20 cellular contexts compared by ENCODE assay signal in genomic region chr2:212773808-212774339, GRCh38.
A peak's percentile ranks its signal among the peaks of the same experiment; 100 is the strongest.
DNase-seq lines count a peak whose midpoint lies in the region; ATAC-seq, FAIRE-seq and TF ChIP-seq lines count a peak whose summit lies in the region.
"Had no signal": no experiment of that assay in that cellular context is flagged by ENCODE, and none has a peak within 500 bp of the region (broad histone marks: within the 10 kb centered on the region; RNA-seq: fewer than 3 reads in every experiment).

No MANE protein-coding gene starts in this region.

- H2AFZ ChIP-seq in GM23248 (0 out of 2 replicates have a peak overlapping the region, but pooled peaks have one; percentile 22), neuron (ENCODE audit: low read depth, low read length) (peak overlapping the region; percentile 34)
- H2AFZ ChIP-seq: GM23338 had no signal

- H3K27ac ChIP-seq in A549 (no peak overlapping the region), GM23248 (no peak overlapping the region)
- H3K27ac ChIP-seq: BLaER1 treated with 17β-estradiol and CSF1 and Interleukin-3, amounts not matched to agents 10 nM and 100 nM; HL-60 had no signal

- H3K4me3 ChIP-seq in A549 (no peak overlapping the region), GM23248 (no peak overlapping the region), neuron (ENCODE audit: low read length) (no peak overlapping the region)
- H3K4me3 ChIP-seq: BLaER1 treated with 17β-estradiol and CSF1 and Interleukin-3, amounts not matched to agents 10 nM and 100 nM; GM23338 had no signal

- DNase-seq in A549 (ENCODE audit: low read depth in 1 of 2, low spot score in 1 of 2) (no peak), GM23248 (no peak), NOMO-1 treated with dmso at 0.1 percent for 144 hours (lab: John Stamatoyannopoulos, UW; ENCODE audit: unreplicated experiment) (no peak), NCI-H1436 (lab: John Stamatoyannopoulos, UW) (no peak), epidermal melanocyte (ENCODE audit: insufficient read length, low spot score) (no peak)
- no peak for DNase-seq in stimulated activated CD4-positive, alpha-beta T cell treated with anti-CD3 and anti-CD28 coated beads, Interleukin-15, amount 100 ng/mL, for 24 hours
- DNase-seq: 8988T; Calu3; CD8-positive, alpha-beta T cell; DMS79 treated with DMSO at 0.1 percent for 48 hours; GF-D8; HCEC 1CT; KBM-7 had no signal

- in situ Hi-C loops in GM23248 (cut with MboI): loop anchor here (10.0 kb wide), 1 partner anchor 381 kb away; the partner anchor contains the start of gene IKZF2

- H3K9me3 ChIP-seq in A549 (no peaks in the 10 kb centered on the region), GM23248 (ENCODE audit: low read depth) (no peaks in the 10 kb centered on the region), neuron (ENCODE audit: low read length) (no peaks in the 10 kb centered on the region)
- H3K9me3 ChIP-seq: BLaER1 treated with 17β-estradiol and CSF1 and Interleukin-3, amounts not matched to agents 10 nM and 100 nM had no signal

- H4K20me1 ChIP-seq in GM23248 (ENCODE audit: insufficient read depth): no peaks in the 10 kb centered on the region
- H4K20me1 ChIP-seq: BLaER1 treated with 17β-estradiol and CSF1 and Interleukin-3, amounts not matched to agents 10 nM and 100 nM had no signal

- POLR2A ChIA-PET in A549 (lab: Yijun Ruan, JAX): no interaction called here

- H3K9ac ChIP-seq in GM23248: no peak overlapping the region
- H3K9ac ChIP-seq: BLaER1 treated with 17β-estradiol and CSF1 and Interleukin-3, amounts not matched to agents 10 nM and 100 nM had no signal

- H3K27me3 ChIP-seq in GM23248 (replicated peaks; ENCODE audit: insufficient read depth) (no peaks in the 10 kb centered on the region), neuron (ENCODE audit: insufficient read depth, low read length) (no peaks in the 10 kb centered on the region)
- H3K27me3 ChIP-seq: BLaER1 treated with 17β-estradiol and CSF1 and Interleukin-3, amounts not matched to agents 10 nM and 100 nM had no signal

- H3F3A ChIP-seq in GM23248 (ENCODE audit: insufficient read depth): 0 out of 2 replicates have a peak, but pooled peaks cover 6% of the 10 kb centered on the region

- TF ChIP-seq POLR2A in A549 (IDR thresholded peaks at IDR 0.05; ENCODE audit: low read length): no peak

- 74% methylated on average over 1 of the region's 1 CpG for WGBS in A549 (ENCODE audit: missing lambda C conversion rate)
- 100% methylated on average over 1 of the region's 1 CpG for WGBS in GM23248 (ENCODE audit: low coverage in 1 of 2, low lambda C conversion rate in 2 of 2, missing lambda C conversion rate in 2 of 2), 2 experiments

- H3K4me1 ChIP-seq in A549 (no peaks in the 10 kb centered on the region), GM23248 (ENCODE audit: insufficient read depth) (peaks cover 12% of the 10 kb centered on the region), neuron (ENCODE audit: insufficient read depth, low read length) (no peaks in the 10 kb centered on the region)
- H3K4me1 ChIP-seq: BLaER1 treated with 17β-estradiol and CSF1 and Interleukin-3, amounts not matched to agents 10 nM and 100 nM had no signal

- H3K79me2 ChIP-seq in GM23248 (ENCODE audit: insufficient read depth): no peaks in the 10 kb centered on the region

- no peaks in the 10 kb centered on the region for H3K36me3 ChIP-seq in GM23248 (ENCODE audit: low read depth)
- no peaks in the 10 kb centered on the region for H3K36me3 ChIP-seq in neuron (ENCODE audit: insufficient read depth, low read length)
- H3K36me3 ChIP-seq: BLaER1 treated with 17β-estradiol and CSF1 and Interleukin-3, amounts not matched to agents 10 nM and 100 nM had no signal

- TF ChIP-seq CTCF in A549 (IDR thresholded peaks at IDR 0.05): no peak

- CTCF ChIA-PET in A549 (lab: Yijun Ruan, JAX): interaction anchor here (1.5 kb wide), 1 partner anchor 380 kb away, joined by 3 read pairs; no protein-coding TSS in a partner anchor

- no peak for TF ChIP-seq RAD21 in A549 (conservative IDR thresholded peaks at IDR 0.05 in 1 of 2, IDR thresholded peaks at IDR 0.05 in 1 of 2)

- no peak for ATAC-seq in A549
- peak; percentile 45 for ATAC-seq in HG03442 (IDR thresholded peaks at IDR 0.05; ENCODE audit: unreplicated experiment)
- ATAC-seq: CD8-positive, alpha-beta T cell; GM23338 had no signal

- TF ChIP-seq EP300 in A549 (IDR thresholded peaks at IDR 0.05): no peak

- H3K4me2 ChIP-seq in A549: no peak overlapping the region
- H3K4me2 ChIP-seq in GM23248 (ENCODE audit: unreplicated experiment): no peak overlapping the region
- H3K4me2 ChIP-seq: BLaER1 treated with 17β-estradiol and CSF1 and Interleukin-3, amounts not matched to agents 10 nM and 100 nM; GM23338 had no signal

- no peak for FAIRE-seq in A549 (lab: Jason Lieb, UNC)
- FAIRE-seq: GM19239, H54 had no signal

- H3K9me2 ChIP-seq in GM23248 (ENCODE audit: insufficient read depth): no peaks in the 10 kb centered on the region

TF ChIP-seq in A549, 52 proteins besides CTCF, POLR2A, EP300 and RAD21:
- TF ChIP-seq RNF2 (IDR thresholded peaks at IDR 0.05; ENCODE audit: borderline replicate concordance, low read depth): no peak
- no peak for TF ChIP-seq FOSL2 (IDR thresholded peaks at IDR 0.05)
- no peak for TF ChIP-seq FOSL2 (CRISPR knock-in tag; IDR thresholded peaks at IDR 0.05)
- peak; percentile 65 for TF ChIP-seq MAFK (IDR thresholded peaks at IDR 0.05; ENCODE audit: partially characterized antibody)
- no peak for TF ChIP-seq ZC3H11A (IDR thresholded peaks at IDR 0.05)
- TF ChIP-seq E2F6 (IDR thresholded peaks at IDR 0.05; ENCODE audit: borderline replicate concordance, low read depth): no peak
